ENCODE assay signal across 15 cellular contexts in the genomic region with DNA sequence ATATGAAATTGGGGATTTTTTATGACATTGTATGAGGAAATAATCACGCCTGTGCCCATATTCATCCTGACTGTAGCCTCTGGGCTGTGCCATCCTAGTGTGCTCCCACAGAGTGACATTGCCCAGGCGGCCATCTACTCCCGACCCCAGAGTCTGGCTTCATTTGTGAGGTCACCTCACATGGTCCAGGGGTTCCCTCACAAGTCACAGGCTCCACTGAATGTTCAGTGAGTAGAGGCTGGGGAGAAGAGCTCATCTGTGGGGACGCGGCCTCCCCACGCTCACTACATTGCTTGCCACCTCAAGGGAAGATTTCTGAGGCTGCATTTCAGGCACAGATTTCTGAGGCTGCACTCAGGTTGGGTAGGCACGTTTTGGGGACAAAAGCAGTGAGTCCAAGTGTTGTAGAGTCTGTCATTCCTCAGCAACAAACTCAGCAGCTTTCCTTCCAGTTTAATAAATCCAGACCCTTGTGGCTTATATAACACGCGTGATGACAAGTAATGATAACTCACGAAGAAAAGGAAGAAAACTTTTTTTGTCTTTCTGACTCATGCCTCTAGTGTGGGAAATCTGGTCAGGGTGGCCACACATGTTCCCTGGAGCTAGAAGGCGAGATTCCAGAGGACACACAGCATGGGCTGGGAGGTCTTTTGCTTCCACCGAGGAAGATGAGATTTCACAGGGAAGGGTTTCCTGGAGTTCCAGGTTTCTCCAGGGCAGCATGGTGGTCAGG. TPM values are rescaled to one million over a fixed set of nuclear protein-coding genes. Genes with fewer than 3 reads are reported as not detected.
A peak's percentile ranks its signal among the peaks of the same experiment; 100 is the strongest.
DNase-seq lines count a peak whose midpoint lies in the region; ATAC-seq lines count a peak whose summit lies in the region.
"Had no signal": no experiment of that assay in that cellular context is flagged by ENCODE, and none has a peak within 500 bp of the region (broad histone marks: within the 10 kb centered on the region; RNA-seq: fewer than 3 reads in every experiment).

No MANE protein-coding gene starts in this region.

- peak; percentile 78 for ATAC-seq in Right ventricle myocardium inferior
- ATAC-seq: CD8-positive, alpha-beta T cell had no signal

- intact Hi-C loops in Right ventricle myocardium inferior (cut with DNase I) = no loop called here
- intact Hi-C loops in cardiac septum (cut with DNase I) = no loop called here

- DNase-seq in Right ventricle myocardium inferior (ENCODE audit: missing footprints) (no peak), cardiac septum (ENCODE audit: low spot score) (no peak), epidermal melanocyte (ENCODE audit: insufficient read length, low spot score) (peak; percentile 40), iris pigment epithelial cell (ENCODE audit: low read depth) (peak; percentile 37), OCI-M1 (lab: John Stamatoyannopoulos, UW) (no peak), GM19240 (ENCODE audit: insufficient read length, low spot score) (no peak), C1 segment of cervical spinal cord (lab: John Stamatoyannopoulos, UW) (no peak)
- DNase-seq in activated effector memory CD4-positive, alpha-beta T cell treated with Interleukin-2 at 50 U/mL for 16 hours = no peak
- DNase-seq: activated B cell treated with CpG ODN at 0.5 μM for 24 hours; activated naive CD8-positive, alpha-beta T cell treated with anti-CD3 and anti-CD28 coated beads, Interleukin-2, amount 10 ng/mL, durations not matched to agents 7 days and 5 days; CD8-positive, alpha-beta T cell; DMS79 treated with DMSO at 0.1 percent for 48 hours; NCI-H187; NCI-H446 treated with DMSO at 0.1 percent for 48 hours; T-helper 2 cell had no signal

RNA-seq across cellular contexts. Expression of a gene that starts 41.8 kb away (rescaled TPM):
- total RNA-seq in Right ventricle myocardium inferior (1.4 TPM), cardiac septum (0.86 TPM)
- total RNA-seq: activated B cell treated with CpG ODN at 0.5 μM for 24 hours; activated naive CD8-positive, alpha-beta T cell treated with anti-CD3 and anti-CD28 coated beads, Interleukin-2, amount 10 ng/mL, durations not matched to agents 7 days and 5 days; CD8-positive, alpha-beta T cell had no signal

Comparison
In these comparisons a context has a peak if more than half of its experiments do, and no peak if none do; other contexts are left out.
1. DNase-seq: peak in epidermal melanocyte (single experiment) and iris pigment epithelial cell (single experiment); none in Right ventricle myocardium inferior (single experiment), cardiac septum (single experiment), OCI-M1 (single experiment), GM19240 (single experiment), C1 segment of cervical spinal cord (0 of 14) and activated effector memory CD4-positive, alpha-beta T cell treated with Interleukin-2 at 50 U/mL for 16 hours (single experiment).